In genomic region chrX:66030505-66031317, GRCh38 we compare ENCODE assay signal across 1 cellular context.
TF ChIP-seq lines count a peak whose summit lies in the region.

No MANE protein-coding gene starts in this region.

TF ChIP-seq in HepG2, 621 proteins besides CTCF, POLR2A, EP300 and RAD21 (continued from another document):
- TF ChIP-seq ZNF407 (CRISPR knock-in tag; IDR thresholded peaks at IDR 0.05; ENCODE audit: not compliant biosample characterization) = no peak
- no peak for TF ChIP-seq ZBTB20 (CRISPR knock-in tag; IDR thresholded peaks at IDR 0.05; ENCODE audit: borderline replicate concordance, low read depth)
- no peak for TF ChIP-seq GPBP1L1 (CRISPR knock-in tag; IDR thresholded peaks at IDR 0.05)
- no peak for TF ChIP-seq ZFP37 (CRISPR knock-in tag; IDR thresholded peaks at IDR 0.05; ENCODE audit: borderline replicate concordance)
- TF ChIP-seq DMTF1 (CRISPR knock-in tag; IDR thresholded peaks at IDR 0.05) = no peak
- no peak for TF ChIP-seq ZNF235 (CRISPR knock-in tag; IDR thresholded peaks at IDR 0.05; ENCODE audit: borderline replicate concordance)
- no peak for TF ChIP-seq TFDP1 (CRISPR knock-in tag; IDR thresholded peaks at IDR 0.05; ENCODE audit: borderline replicate concordance)
- TF ChIP-seq ZNF496 (CRISPR knock-in tag; IDR thresholded peaks at IDR 0.05; ENCODE audit: insufficient replicate concordance) = no peak
- no peak for TF ChIP-seq ZNF512 (CRISPR knock-in tag; IDR thresholded peaks at IDR 0.05)
- no peak for TF ChIP-seq ZC3H4 (CRISPR knock-in tag; IDR thresholded peaks at IDR 0.05; ENCODE audit: borderline replicate concordance)
- no peak for TF ChIP-seq LRRFIP1 (CRISPR knock-in tag; conservative IDR thresholded peaks at IDR 0.05)
